10 cellular contexts compared by ENCODE assay signal in the genomic region with DNA sequence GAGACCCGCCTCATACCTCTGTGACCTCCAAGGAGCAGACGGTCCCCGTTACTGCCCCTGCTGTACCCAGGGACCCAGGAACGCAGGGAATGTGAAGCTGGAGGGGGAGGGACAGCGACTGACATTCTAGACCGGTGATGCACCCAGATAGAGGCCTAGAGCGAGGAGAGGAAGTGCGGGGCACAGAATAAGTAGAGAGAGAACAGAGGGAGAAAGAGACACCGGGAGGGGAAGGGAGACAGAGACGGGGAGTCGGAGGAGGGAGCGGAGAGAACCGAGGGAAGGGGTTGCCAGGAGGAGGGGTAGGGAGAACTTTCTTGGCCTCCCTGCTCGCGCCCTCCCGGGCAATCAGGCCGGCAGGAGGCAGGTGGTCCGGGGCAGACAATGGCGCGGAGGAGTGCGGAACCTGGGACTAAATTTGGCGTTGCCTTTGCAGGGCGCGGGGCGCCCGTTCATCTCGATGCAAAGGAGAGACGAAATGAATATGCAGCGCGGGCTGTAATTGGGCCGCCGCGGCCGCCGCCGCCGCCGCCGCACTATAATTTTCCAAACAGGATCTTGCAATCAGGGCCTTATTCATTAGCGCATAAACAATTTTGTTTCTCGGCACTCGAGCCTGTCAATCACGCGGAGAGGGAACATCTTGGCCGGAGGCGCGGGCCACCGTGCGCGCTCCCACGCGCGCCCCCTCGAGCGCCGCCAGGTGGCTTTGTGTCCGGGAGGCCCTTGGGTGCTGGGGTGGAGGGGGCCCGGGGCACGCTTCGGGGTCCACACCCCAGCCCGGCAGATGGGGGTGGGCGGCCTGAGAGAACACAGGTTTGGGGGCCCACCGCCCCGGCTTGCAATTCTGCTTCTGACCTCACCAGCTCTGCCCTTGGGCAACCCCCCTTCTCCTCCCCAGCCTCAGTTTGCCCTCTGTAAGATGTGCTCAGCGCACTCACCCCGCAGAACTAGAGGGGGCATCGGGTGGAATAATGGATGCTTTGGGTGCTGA. TPM values are rescaled to one million over a fixed set of nuclear protein-coding genes. Genes with fewer than 3 reads are reported as not detected.
DNase-seq lines count a peak whose midpoint lies in the region; FAIRE-seq and TF ChIP-seq lines count a peak whose summit lies in the region.
"Had no signal": no experiment of that assay in that cellular context is flagged by ENCODE, and none has a peak within 500 bp of the region (broad histone marks: within the 10 kb centered on the region; RNA-seq: fewer than 3 reads in every experiment).

No MANE protein-coding gene starts in this region.

- no peak for FAIRE-seq in astrocyte (lab: Jason Lieb, UNC)
- FAIRE-seq: G401.6 had no signal

- H3K36me3 ChIP-seq in astrocyte (ENCODE audit: insufficient read depth, low read length) = no peaks in the 10 kb centered on the region
- H3K36me3 ChIP-seq in testis (ENCODE audit: low read depth, missing control alignments) = no peaks in the 10 kb centered on the region

- H2AFZ ChIP-seq in astrocyte (ENCODE audit: low read depth, low read length) = peak overlapping the region; percentile 70

- H3K27ac ChIP-seq in astrocyte (ENCODE audit: low read depth, low read length) (no peak overlapping the region), testis (no peak overlapping the region)

- H3K4me3 ChIP-seq in astrocyte (ENCODE audit: insufficient read depth, low read depth, low read length) (peak overlapping the region; percentile 34), testis (peak overlapping the region; percentile 26 to 39)

- intact Hi-C loops in testis (cut with DNase I; ENCODE audit: low total_unique reads) = loop anchor here (5.0 kb wide), 1 partner anchor 226 kb away; no protein-coding TSS in a partner anchor

- no peak for DNase-seq in activated naive CD4-positive, alpha-beta T cell treated with anti-CD3 and anti-CD28 coated beads, Interleukin-2, amount 10 ng/mL, durations not matched to agents 7 days and 5 days
- no peak for DNase-seq in activated naive CD4-positive, alpha-beta T cell treated with anti-CD3 and anti-CD28 coated beads, Interleukin-2, amount 50 U/mL, for 16 hours
- DNase-seq in astrocyte (ENCODE audit: low read depth) (peak; percentile 42), iPS-NIHi7 (ENCODE audit: extremely low spot score) (peak; percentile 58), testis (no peak), hippocampal formation (lab: John Stamatoyannopoulos, UW) (no peak), OCI-M2 (lab: John Stamatoyannopoulos, UW; ENCODE audit: unreplicated experiment) (no peak), CD1c-positive myeloid dendritic cell (ENCODE audit: extremely low spot score) (no peak)
- DNase-seq: NCI-H446 had no signal

- WGBS in testis, 2 donors = 6 to 16% methylated on average over 27 to 67 of the region's 67 CpGs

- H3K79me2 ChIP-seq in astrocyte (ENCODE audit: insufficient read depth, low read length) = no peaks in the 10 kb centered on the region

- TF ChIP-seq POLR2A in testis (IDR thresholded peaks at IDR 0.05) = no peak

- peaks cover 84% of the 10 kb centered on the region for H3K27me3 Mint-ChIP-seq in activated naive CD4-positive, alpha-beta T cell treated with anti-CD3 and anti-CD28 coated beads, Interleukin-2, amount 10 ng/mL, durations not matched to agents 7 days and 5 days
- peaks cover 41% of the 10 kb centered on the region for H3K27me3 Mint-ChIP-seq in astrocyte (ENCODE audit: low read depth, unreplicated experiment)

- H4K20me1 ChIP-seq in astrocyte (ENCODE audit: insufficient read depth, low read length) = no peaks in the 10 kb centered on the region

- no peaks in the 10 kb centered on the region for H3K9me3 Mint-ChIP-seq in activated naive CD4-positive, alpha-beta T cell treated with anti-CD3 and anti-CD28 coated beads, Interleukin-2, amount 10 ng/mL, durations not matched to agents 7 days and 5 days
- no peaks in the 10 kb centered on the region for H3K9me3 Mint-ChIP-seq in astrocyte (ENCODE audit: unreplicated experiment)

- peak overlapping the region; percentile 57 for H3K9ac ChIP-seq in astrocyte (ENCODE audit: low read length)

- TF ChIP-seq CTCF in astrocyte (IDR thresholded peaks at IDR 0.05; ENCODE audit: insufficient read depth, low read depth, low read length) = no peak
- TF ChIP-seq CTCF in testis (IDR thresholded peaks at IDR 0.05) = no peak

- H3K4me1 Mint-ChIP-seq in activated naive CD4-positive, alpha-beta T cell treated with anti-CD3 and anti-CD28 coated beads, Interleukin-2, amount 10 ng/mL, durations not matched to agents 7 days and 5 days = peaks cover 18% of the 10 kb centered on the region
- H3K4me1 Mint-ChIP-seq in astrocyte (ENCODE audit: low read depth, unreplicated experiment) = peaks cover 10% of the 10 kb centered on the region

- no peaks in the 10 kb centered on the region for H3K36me3 Mint-ChIP-seq in activated naive CD4-positive, alpha-beta T cell treated with anti-CD3 and anti-CD28 coated beads, Interleukin-2, amount 10 ng/mL, durations not matched to agents 7 days and 5 days
- no peaks in the 10 kb centered on the region for H3K36me3 Mint-ChIP-seq in astrocyte (ENCODE audit: low read depth, unreplicated experiment)

- CTCF ChIA-PET in activated naive CD4-positive, alpha-beta T cell treated with anti-CD3 and anti-CD28 coated beads, Interleukin-2, amount 10 ng/mL, durations not matched to agents 7 days and 5 days (lab: Charles Lee) = interaction anchor here (0.7 to 17.1 kb wide), 13 partner anchors 16 to 327 kb away, joined by 3 to 303 read pairs (median 5); no protein-coding TSS in a partner anchor

- H3K27me3 ChIP-seq in astrocyte (ENCODE audit: insufficient read depth, low read length) (peaks cover 3% of the 10 kb centered on the region), testis (no peaks in the 10 kb centered on the region)

- H3K4me3 Mint-ChIP-seq in activated naive CD4-positive, alpha-beta T cell treated with anti-CD3 and anti-CD28 coated beads, Interleukin-2, amount 10 ng/mL, durations not matched to agents 7 days and 5 days = peak overlapping the region; percentile 22
- H3K4me3 Mint-ChIP-seq in astrocyte (ENCODE audit: unreplicated experiment) = peak overlapping the region; percentile 78

- H3K27ac Mint-ChIP-seq in activated naive CD4-positive, alpha-beta T cell treated with anti-CD3 and anti-CD28 coated beads, Interleukin-2, amount 10 ng/mL, durations not matched to agents 7 days and 5 days = no peak overlapping the region
- H3K27ac Mint-ChIP-seq in astrocyte (ENCODE audit: unreplicated experiment) = peak overlapping the region; percentile 80

- H3K4me1 ChIP-seq in astrocyte (ENCODE audit: insufficient read depth, low read length) (peaks cover 22% of the 10 kb centered on the region), testis (peaks cover 7% of the 10 kb centered on the region)

- H3K4me2 ChIP-seq in astrocyte (ENCODE audit: low read length) = peak overlapping the region; percentile 91

- H3K9me3 ChIP-seq in astrocyte (ENCODE audit: insufficient read depth, low read depth, low read length) (no peaks in the 10 kb centered on the region), testis (no peaks in the 10 kb centered on the region)

RNA-seq across cellular contexts. Expression of a gene that starts 32.9 kb away (rescaled TPM):
- total RNA-seq in astrocyte (52.3 and 56.4 TPM in 2 replicates), testis (10 to 100 TPM; 59.4 to 62.1 TPM)
- polyA plus RNA-seq in testis (ENCODE audit: insufficient read depth, low read depth, low replicate concordance) = 219 TPM

RNA-seq across cellular contexts. Expression of a gene that starts 33.1 kb away (rescaled TPM):
- total RNA-seq in astrocyte (not detected in 2 replicates), testis (10 to 100 TPM; 19.2 to 34.7 TPM)
- polyA plus RNA-seq in testis (ENCODE audit: insufficient read depth, low read depth, low replicate concordance) = 183 TPM

RNA-seq across cellular contexts. Expression of a gene that starts 33.5 kb away (rescaled TPM):
- total RNA-seq in astrocyte (6.6 and 6.9 TPM in 2 replicates), testis (10 to 100 TPM; 17.8 to 19.8 TPM)
- polyA plus RNA-seq in testis (ENCODE audit: insufficient read depth, low read depth, low replicate concordance) = 36.5 TPM

Comparison
In these comparisons a context has a peak if more than half of its experiments do, and no peak if none do; other contexts are left out.
1. DNase-seq: peak in astrocyte (single experiment) and iPS-NIHi7 (single experiment); none in activated naive CD4-positive, alpha-beta T cell treated with anti-CD3 and anti-CD28 coated beads, Interleukin-2, amount 10 ng/mL, durations not matched to agents 7 days and 5 days (single experiment), activated naive CD4-positive, alpha-beta T cell treated with anti-CD3 and anti-CD28 coated beads, Interleukin-2, amount 50 U/mL, for 16 hours (single experiment), testis (single experiment), hippocampal formation (0 of 2), OCI-M2 (single experiment) and CD1c-positive myeloid dendritic cell (single experiment).
2. RNA of a gene that starts 33.1 kb away (total RNA-seq): 19.2 to 34.7 TPM in testis; not detected in astrocyte; every median in the first group is over 10 times any median in the second.